In the genomic region with DNA sequence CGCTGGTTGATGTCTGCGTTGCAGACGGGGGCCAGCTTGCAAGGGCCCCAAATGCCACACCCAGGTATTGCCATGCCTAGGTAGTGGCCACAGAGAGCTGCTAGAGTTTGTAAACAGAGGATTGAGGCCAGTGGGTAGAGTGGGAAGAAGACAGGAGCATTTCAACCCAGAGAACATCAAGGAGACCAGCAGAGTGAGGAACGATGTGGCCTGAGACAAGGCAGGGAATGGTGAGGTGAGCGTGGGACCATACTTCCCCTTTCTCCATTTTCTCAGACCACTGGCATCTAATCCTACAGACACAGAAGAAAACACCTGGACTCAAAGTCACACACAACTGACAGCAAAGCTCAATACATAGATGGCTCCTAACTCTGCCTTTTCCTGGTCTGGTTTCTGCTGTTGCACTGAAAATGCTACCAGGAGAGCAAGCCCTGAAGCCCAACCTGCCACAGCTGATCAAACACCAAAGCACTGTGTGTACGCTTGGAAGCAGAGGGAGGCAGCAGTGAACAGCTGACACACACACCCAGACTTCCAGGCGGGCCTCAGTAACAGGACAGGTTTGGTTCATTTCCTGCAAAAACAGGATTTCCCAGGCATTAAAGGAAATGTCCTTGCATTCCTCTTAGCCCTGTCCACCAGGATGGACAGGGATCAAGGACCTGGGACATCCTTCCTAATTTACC, we compare ENCODE assay signal across 9 cellular contexts. TPM values are rescaled to one million over a fixed set of nuclear protein-coding genes. Genes with fewer than 3 reads are reported as not detected.
DNase-seq lines count a peak whose midpoint lies in the region; ATAC-seq and TF ChIP-seq lines count a peak whose summit lies in the region.
"Had no signal": no experiment of that assay in that cellular context is flagged by ENCODE, and none has a peak within 500 bp of the region (broad histone marks: within the 10 kb centered on the region; RNA-seq: fewer than 3 reads in every experiment).

No MANE protein-coding gene starts in this region.

- no peaks in the 10 kb centered on the region for H3K36me3 ChIP-seq in tibial artery
- H3K36me3 ChIP-seq: cardiac muscle cell had no signal

- peak; percentile 3 for TF ChIP-seq CTCF in epithelial cell of esophagus (IDR thresholded peaks at IDR 0.05; ENCODE audit: insufficient read depth, low read depth, low read length, missing control alignments)
- TF ChIP-seq CTCF in tibial artery (IDR thresholded peaks at IDR 0.05) = no peak

- no peak overlapping the region for H3K27ac ChIP-seq in tibial artery
- H3K27ac ChIP-seq: cardiac muscle cell had no signal

- H3K9me3 ChIP-seq in tibial artery = no peaks in the 10 kb centered on the region

- intact Hi-C loops in sciatic nerve (cut with DNase I) (no loop called here), tibial artery (cut with DNase I; ENCODE audit: low total_unique reads) (no loop called here)

- H3K4me3 ChIP-seq in epithelial cell of esophagus (ENCODE audit: low read length) (no peak overlapping the region), tibial artery (no peak overlapping the region)

- H3K4me1 ChIP-seq in tibial artery = peaks cover 0 to 24% (median 10%) of the 10 kb centered on the region in 4 donors

- no peaks in the 10 kb centered on the region for H3K27me3 ChIP-seq in tibial artery
- H3K27me3 ChIP-seq: cardiac muscle cell had no signal

- ATAC-seq in GM21360 (IDR thresholded peaks at IDR 0.05; ENCODE audit: unreplicated experiment) = peak; percentile 46
- peak; percentile 83 for ATAC-seq in sciatic nerve
- no peak for ATAC-seq in GM21723 (IDR thresholded peaks at IDR 0.05; ENCODE audit: unreplicated experiment)
- ATAC-seq in HG03442 (IDR thresholded peaks at IDR 0.05; ENCODE audit: unreplicated experiment) = no peak

- DNase-seq in NCI-H2227 (lab: John Stamatoyannopoulos, UW; ENCODE audit: unreplicated experiment) (peak; percentile 46), epithelial cell of esophagus (ENCODE audit: low read depth) (no peak), sciatic nerve (ENCODE audit: low spot score) (no peak), tibial artery (no peak), UCSD-AML1 (lab: John Stamatoyannopoulos, UW; ENCODE audit: unreplicated experiment) (no peak)

RNA-seq across cellular contexts. Expression of a gene that starts 1.6 kb away (rescaled TPM):
- total RNA-seq in sciatic nerve = 17.5 TPM

Comparison
In these comparisons a context has a peak if more than half of its experiments do, and no peak if none do; other contexts are left out.
1. ATAC-seq: peak in GM21360 (single experiment) and sciatic nerve (single experiment); none in GM21723 (single experiment) and HG03442 (single experiment).